ENCODE assay signal across 13 cellular contexts in genomic region chr17:59254742-59255141, GRCh38.
"Had no signal": no experiment of that assay in that cellular context is flagged by ENCODE, and none has a peak within 500 bp of the region (broad histone marks: within the 10 kb centered on the region; RNA-seq: fewer than 3 reads in every experiment).

No MANE protein-coding gene starts in this region.

- H3K27ac ChIP-seq: gastroesophageal sphincter, lower lobe of right lung, thyroid gland had no signal

- H3K27me3 Mint-ChIP-seq: activated T-helper 17 cell treated with anti-CD3 and anti-CD28 coated beads, Interleukin-2, amount 50 U/mL, for 72 hours; stimulated activated naive B cell treated with anti-CD40 and anti-IgM and Interleukin-4, amounts not matched to agents 10 μg/mL and 1 μg/mL and 100 μg/mL, for 72 hours had no signal

- H3K36me3 Mint-ChIP-seq: stimulated activated naive B cell treated with anti-CD40 and anti-IgM and Interleukin-4, amounts not matched to agents 10 μg/mL and 1 μg/mL and 100 μg/mL, for 72 hours had no signal

- ATAC-seq: activated T-helper 17 cell treated with anti-CD3 and anti-CD28 coated beads, Interleukin-2, amount 50 U/mL, for 72 hours; gastroesophageal sphincter; left cardiac atrium; lower lobe of right lung; stimulated activated naive B cell treated with anti-CD40 and anti-IgM and Interleukin-4, amounts not matched to agents 10 μg/mL and 1 μg/mL and 100 μg/mL, for 72 hours had no signal

- H3K4me1 Mint-ChIP-seq: activated T-helper 17 cell treated with anti-CD3 and anti-CD28 coated beads, Interleukin-2, amount 50 U/mL, for 72 hours; stimulated activated naive B cell treated with anti-CD40 and anti-IgM and Interleukin-4, amounts not matched to agents 10 μg/mL and 1 μg/mL and 100 μg/mL, for 72 hours had no signal

- H3K27me3 ChIP-seq: gastroesophageal sphincter, thyroid gland had no signal

- H3K4me3 Mint-ChIP-seq: activated T-helper 17 cell treated with anti-CD3 and anti-CD28 coated beads, Interleukin-2, amount 50 U/mL, for 72 hours; nephron; stimulated activated naive B cell treated with anti-CD40 and anti-IgM and Interleukin-4, amounts not matched to agents 10 μg/mL and 1 μg/mL and 100 μg/mL, for 72 hours had no signal

- H3K9me3 ChIP-seq: gastroesophageal sphincter, lower lobe of right lung, thyroid gland had no signal

- H3K9me3 Mint-ChIP-seq: activated T-helper 17 cell treated with anti-CD3 and anti-CD28 coated beads, Interleukin-2, amount 50 U/mL, for 72 hours; nephron; stimulated activated naive B cell treated with anti-CD40 and anti-IgM and Interleukin-4, amounts not matched to agents 10 μg/mL and 1 μg/mL and 100 μg/mL, for 72 hours had no signal

- H3K27ac Mint-ChIP-seq: activated T-helper 17 cell treated with anti-CD3 and anti-CD28 coated beads, Interleukin-2, amount 50 U/mL, for 72 hours; nephron; stimulated activated naive B cell treated with anti-CD40 and anti-IgM and Interleukin-4, amounts not matched to agents 10 μg/mL and 1 μg/mL and 100 μg/mL, for 72 hours had no signal

- H3K4me3 ChIP-seq: gastroesophageal sphincter, lower lobe of right lung, thyroid gland had no signal

- H3K4me1 ChIP-seq: gastroesophageal sphincter, lower lobe of right lung, thyroid gland had no signal

- DNase-seq: activated CD4-positive, alpha-beta T cell treated with anti-CD3 and anti-CD28 coated beads, Interleukin-2, amount 50 U/mL, for 1 hour; activated CD4-positive, CD25-positive, alpha-beta regulatory T cell; activated naive CD4-positive, alpha-beta T cell treated with Interleukin-2 at 50 U/mL for 16 hours; left cardiac atrium; lower lobe of right lung; nucleus accumbens; stimulated activated CD4-positive, alpha-beta T cell treated with anti-CD3 and anti-CD28 coated beads, Interleukin-15, amount 100 ng/mL, for 24 hours; stimulated activated CD4-positive, alpha-beta T cell treated with anti-CD3 and anti-CD28 coated beads, Interleukin-4, amount 100 ng/mL, for 1 hour; stimulated activated naive B cell treated with anti-CD40 and anti-IgM and Interleukin-4, amounts not matched to agents 10 μg/mL and 1 μg/mL and 100 μg/mL, for 72 hours; thyroid gland had no signal

- H3K36me3 ChIP-seq: lower lobe of right lung, thyroid gland had no signal
